20 cellular contexts compared by ENCODE assay signal in genomic region chr10:98673156-98673765, GRCh38.
DNase-seq lines count a peak whose midpoint lies in the region; ATAC-seq and TF ChIP-seq lines count a peak whose summit lies in the region.
"Had no signal": no experiment of that assay in that cellular context is flagged by ENCODE, and none has a peak within 500 bp of the region (broad histone marks: within the 10 kb centered on the region; RNA-seq: fewer than 3 reads in every experiment).

No MANE protein-coding gene starts in this region.

- DNase-seq in EH (ENCODE audit: low read depth) (peak; percentile 37), NCI-H128 (lab: John Stamatoyannopoulos, UW; ENCODE audit: unreplicated experiment) (peak; percentile 5), NCI-H524 treated with DMSO at 0.1 percent for 48 hours (lab: John Stamatoyannopoulos, UW) (peak; percentile 27), left kidney (ENCODE audit: low read depth, low spot score) (peak; percentile 85), CD14-positive monocyte (ENCODE audit: low spot score) (no peak)
- DNase-seq: endodermal cell; GDM1; H9; Kasumi-1; kidney; naive thymus-derived CD8-positive, alpha-beta T cell; pancreas; stimulated activated CD4-positive, alpha-beta T cell treated with anti-CD3 and anti-CD28 coated beads, Interleukin-1b, Interleukin-23, amount 100 ng/mL, for 48 hours; stimulated activated naive CD4-positive, alpha-beta T cell treated with Interleukin-2 at 50 U/mL for 16 hours; tibial artery had no signal

- H3K4me3 Mint-ChIP-seq in CD14-positive monocyte: no peak overlapping the region
- H3K4me3 Mint-ChIP-seq: activated naive CD4-positive, alpha-beta T cell treated with anti-CD3 and anti-CD28 coated beads, Interleukin-2, amount 50 U/mL, for 24 hours; endodermal cell; H9; memory B cell; naive thymus-derived CD8-positive, alpha-beta T cell had no signal

- no peak overlapping the region for H3K27ac Mint-ChIP-seq in CD14-positive monocyte
- H3K27ac Mint-ChIP-seq: activated naive CD4-positive, alpha-beta T cell treated with anti-CD3 and anti-CD28 coated beads, Interleukin-2, amount 50 U/mL, for 24 hours; endodermal cell; H9; memory B cell; naive thymus-derived CD8-positive, alpha-beta T cell had no signal

- H3K4me1 Mint-ChIP-seq in CD14-positive monocyte: no peaks in the 10 kb centered on the region
- H3K4me1 Mint-ChIP-seq: activated naive CD4-positive, alpha-beta T cell treated with anti-CD3 and anti-CD28 coated beads, Interleukin-2, amount 50 U/mL, for 24 hours; endodermal cell; memory B cell; naive thymus-derived CD8-positive, alpha-beta T cell had no signal

- TF ChIP-seq CTCF in CD14-positive monocyte (IDR thresholded peaks at IDR 0.05): no peak

- intact Hi-C loops in CD14-positive monocyte (cut with micrococcal nuclease): no loop called here

- ATAC-seq in GM18868 (IDR thresholded peaks at IDR 0.05; ENCODE audit: unreplicated experiment): no peak
- ATAC-seq in HG02885 (IDR thresholded peaks at IDR 0.05; ENCODE audit: poor library complexity, unreplicated experiment): no peak
- ATAC-seq: activated CD4-positive, CD25-positive, alpha-beta regulatory T cell treated with anti-CD3 and anti-CD28 coated beads, Interleukin-2, amount 50 U/mL, for 24 hours; naive thymus-derived CD8-positive, alpha-beta T cell had no signal

- H3K9me3 Mint-ChIP-seq in CD14-positive monocyte: no peaks in the 10 kb centered on the region
- H3K9me3 Mint-ChIP-seq: activated naive CD4-positive, alpha-beta T cell treated with anti-CD3 and anti-CD28 coated beads, Interleukin-2, amount 50 U/mL, for 24 hours; endodermal cell; memory B cell; naive thymus-derived CD8-positive, alpha-beta T cell had no signal

- no peaks in the 10 kb centered on the region for H3K36me3 Mint-ChIP-seq in CD14-positive monocyte
- H3K36me3 Mint-ChIP-seq: activated naive CD4-positive, alpha-beta T cell treated with anti-CD3 and anti-CD28 coated beads, Interleukin-2, amount 50 U/mL, for 24 hours; memory B cell; naive thymus-derived CD8-positive, alpha-beta T cell had no signal

- peaks cover 1 to 3% (median 3%) of the 10 kb centered on the region in 3 donors for H3K27me3 Mint-ChIP-seq in CD14-positive monocyte (ENCODE audit: low read depth in 3 of 3)
